In genomic region chr11:30545507-30545906, GRCh38 we compare ENCODE assay signal across 31 cellular contexts. TPM values are rescaled to one million over a fixed set of nuclear protein-coding genes. Genes with fewer than 3 reads are reported as not detected.
"Had no signal": no experiment of that assay in that cellular context is flagged by ENCODE, and none has a peak within 500 bp of the region (broad histone marks: within the 10 kb centered on the region; RNA-seq: fewer than 3 reads in every experiment).

No MANE protein-coding gene starts in this region.

- H3K27ac Mint-ChIP-seq: activated CD4-positive, alpha-beta memory T cell treated with anti-CD3 and anti-CD28 coated beads for 36 hours; activated CD4-positive, alpha-beta T cell treated with anti-CD3 and anti-CD28 coated beads, Interleukin-2, amount 10 ng/mL, durations not matched to agents 24 days and 14 days; activated naive CD4-positive, alpha-beta T cell treated with anti-CD3 and anti-CD28 coated beads, Interleukin-2, amount 10 ng/mL, durations not matched to agents 7 days and 5 days; activated naive CD8-positive, alpha-beta T cell treated with anti-CD3 and anti-CD28 coated beads, Interleukin-2, amount 10 ng/mL, durations not matched to agents 7 days and 5 days; activated T-helper 1 cell treated with anti-CD3 and anti-CD28 coated beads, Interleukin-12 subunit alpha, Interleukin-12 subunit beta, Interleukin-2, Interleukin-4 antibody, amounts not matched to agents 30 ng/mL and 10 ng/mL and 1 ng/mL, durations not matched to agents 14 hours and 24 hours and 36 hours; nephron; T-helper 17 cell had no signal

- FAIRE-seq: pancreas had no signal

- H3K4me3 Mint-ChIP-seq: activated CD4-positive, alpha-beta memory T cell treated with anti-CD3 and anti-CD28 coated beads for 36 hours; activated CD4-positive, alpha-beta T cell treated with anti-CD3 and anti-CD28 coated beads, Interleukin-2, amount 10 ng/mL, durations not matched to agents 24 days and 14 days; activated naive CD4-positive, alpha-beta T cell treated with anti-CD3 and anti-CD28 coated beads, Interleukin-2, amount 10 ng/mL, durations not matched to agents 7 days and 5 days; activated naive CD8-positive, alpha-beta T cell treated with anti-CD3 and anti-CD28 coated beads, Interleukin-2, amount 10 ng/mL, durations not matched to agents 7 days and 5 days; activated T-helper 1 cell treated with anti-CD3 and anti-CD28 coated beads, Interleukin-12 subunit alpha, Interleukin-12 subunit beta, Interleukin-2, Interleukin-4 antibody, amounts not matched to agents 30 ng/mL and 10 ng/mL and 1 ng/mL, durations not matched to agents 14 hours and 24 hours and 36 hours; brain; nephron; T-helper 17 cell had no signal

- H3K36me3 Mint-ChIP-seq: activated CD4-positive, alpha-beta memory T cell treated with anti-CD3 and anti-CD28 coated beads for 36 hours; activated naive CD4-positive, alpha-beta T cell treated with anti-CD3 and anti-CD28 coated beads, Interleukin-2, amount 10 ng/mL, durations not matched to agents 7 days and 5 days; activated naive CD8-positive, alpha-beta T cell treated with anti-CD3 and anti-CD28 coated beads, Interleukin-2, amount 10 ng/mL, durations not matched to agents 7 days and 5 days had no signal

- H3K9me3 ChIP-seq: ascending aorta, gastrocnemius medialis, pancreas, prostate gland, tibial nerve had no signal

- DNase-seq: activated CD4-positive, alpha-beta memory T cell treated with anti-CD3 and anti-CD28 coated beads for 36 hours; activated CD4-positive, alpha-beta T cell treated with anti-CD3 and anti-CD28 coated beads, Interleukin-2, amount 10 ng/mL, durations not matched to agents 24 days and 14 days; activated CD4-positive, CD25-positive, alpha-beta regulatory T cell treated with anti-CD3 and anti-CD28 coated beads, Interleukin-2, amount 50 U/mL, for 72 hours; activated CD8-positive, alpha-beta memory T cell treated with anti-CD3 and anti-CD28 coated beads, Interleukin-2, amount 50 U/mL, for 4 hours; activated effector memory CD4-positive, alpha-beta T cell treated with anti-CD3 and anti-CD28 coated beads, Interleukin-2, amount 50 U/mL, for 16 hours; activated naive CD4-positive, alpha-beta T cell treated with anti-CD3 and anti-CD28 coated beads, Interleukin-2, amount 10 ng/mL, durations not matched to agents 7 days and 5 days; activated naive CD8-positive, alpha-beta T cell treated with anti-CD3 and anti-CD28 coated beads, Interleukin-2, amount 10 ng/mL, durations not matched to agents 7 days and 5 days; activated T-cell treated with anti-CD3 and anti-CD28 coated beads, Interleukin-2, amount 50 U/mL, for 1 hour; cerebellar nuclear complex; dorsolateral prefrontal cortex; effector memory CD4-positive, alpha-beta T cell; gastrocnemius medialis; glutamatergic neuron; islet precursor cell; mesendoderm; pancreas; retina; stimulated activated CD4-positive, alpha-beta T cell treated with anti-CD3 and anti-CD28 coated beads, Interleukin-2, amount 100 ng/mL, for 48 hours; stimulated activated naive CD4-positive, alpha-beta T cell treated with Interleukin-2 at 50 U/mL for 16 hours; T-helper 17 cell; T1000 had no signal

- ATAC-seq: gastrocnemius medialis, pancreas, T-helper 17 cell had no signal

- H3K4me1 Mint-ChIP-seq: activated CD4-positive, alpha-beta T cell treated with anti-CD3 and anti-CD28 coated beads, Interleukin-2, amount 10 ng/mL, durations not matched to agents 24 days and 14 days; activated naive CD4-positive, alpha-beta T cell treated with anti-CD3 and anti-CD28 coated beads, Interleukin-2, amount 10 ng/mL, durations not matched to agents 7 days and 5 days; activated naive CD8-positive, alpha-beta T cell treated with anti-CD3 and anti-CD28 coated beads, Interleukin-2, amount 10 ng/mL, durations not matched to agents 7 days and 5 days; T-helper 17 cell had no signal

- H3K4me1 ChIP-seq: gastrocnemius medialis, pancreas had no signal

- H3K9me3 Mint-ChIP-seq: activated CD4-positive, alpha-beta memory T cell treated with anti-CD3 and anti-CD28 coated beads for 36 hours; activated CD4-positive, alpha-beta T cell treated with anti-CD3 and anti-CD28 coated beads, Interleukin-2, amount 10 ng/mL, durations not matched to agents 24 days and 14 days; activated naive CD4-positive, alpha-beta T cell treated with anti-CD3 and anti-CD28 coated beads, Interleukin-2, amount 10 ng/mL, durations not matched to agents 7 days and 5 days; activated naive CD8-positive, alpha-beta T cell treated with anti-CD3 and anti-CD28 coated beads, Interleukin-2, amount 10 ng/mL, durations not matched to agents 7 days and 5 days; activated T-helper 1 cell treated with anti-CD3 and anti-CD28 coated beads, Interleukin-12 subunit alpha, Interleukin-12 subunit beta, Interleukin-2, Interleukin-4 antibody, amounts not matched to agents 30 ng/mL and 10 ng/mL and 1 ng/mL, durations not matched to agents 14 hours and 24 hours and 36 hours; brain; nephron had no signal

- H3K36me3 ChIP-seq: ascending aorta, cardiac muscle cell, gastrocnemius medialis, pancreas, prostate gland, tibial nerve had no signal

- H3K27me3 Mint-ChIP-seq: activated CD4-positive, alpha-beta memory T cell treated with anti-CD3 and anti-CD28 coated beads for 36 hours; activated CD4-positive, alpha-beta T cell treated with anti-CD3 and anti-CD28 coated beads, Interleukin-2, amount 10 ng/mL, durations not matched to agents 24 days and 14 days; activated naive CD4-positive, alpha-beta T cell treated with anti-CD3 and anti-CD28 coated beads, Interleukin-2, amount 10 ng/mL, durations not matched to agents 7 days and 5 days; T-helper 17 cell had no signal

- H3K27ac ChIP-seq: ascending aorta, cardiac muscle cell, coronary artery, dorsolateral prefrontal cortex, gastrocnemius medialis, pancreas, prostate gland, tibial nerve had no signal

- H3K4me3 ChIP-seq: ascending aorta, cardiac muscle cell, coronary artery, dorsolateral prefrontal cortex, gastrocnemius medialis, lung, pancreas, prostate gland, tibial nerve had no signal

- H3K27me3 ChIP-seq: ascending aorta, cardiac muscle cell, dorsolateral prefrontal cortex, gastrocnemius medialis, pancreas, tibial nerve had no signal

RNA-seq across cellular contexts. Expression of gene MPPED2, which starts 40.6 kb away (rescaled TPM):
- total RNA-seq: activated CD4-positive, alpha-beta memory T cell treated with anti-CD3 and anti-CD28 coated beads for 36 hours; activated CD4-positive, alpha-beta T cell treated with anti-CD3 and anti-CD28 coated beads, Interleukin-2, amount 10 ng/mL, durations not matched to agents 24 days and 14 days; activated CD8-positive, alpha-beta memory T cell treated with anti-CD3 and anti-CD28 coated beads for 36 hours; activated naive CD8-positive, alpha-beta T cell treated with anti-CD3 and anti-CD28 coated beads, Interleukin-2, amount 10 ng/mL, durations not matched to agents 7 days and 5 days; activated T-helper 1 cell treated with anti-CD3 and anti-CD28 coated beads, Interleukin-12 subunit alpha, Interleukin-12 subunit beta, Interleukin-2, Interleukin-4 antibody, amounts not matched to agents 30 ng/mL and 10 ng/mL and 1 ng/mL, durations not matched to agents 14 hours and 24 hours and 36 hours had no signal
